ENCODE assay signal across 8 cellular contexts in the genomic region with DNA sequence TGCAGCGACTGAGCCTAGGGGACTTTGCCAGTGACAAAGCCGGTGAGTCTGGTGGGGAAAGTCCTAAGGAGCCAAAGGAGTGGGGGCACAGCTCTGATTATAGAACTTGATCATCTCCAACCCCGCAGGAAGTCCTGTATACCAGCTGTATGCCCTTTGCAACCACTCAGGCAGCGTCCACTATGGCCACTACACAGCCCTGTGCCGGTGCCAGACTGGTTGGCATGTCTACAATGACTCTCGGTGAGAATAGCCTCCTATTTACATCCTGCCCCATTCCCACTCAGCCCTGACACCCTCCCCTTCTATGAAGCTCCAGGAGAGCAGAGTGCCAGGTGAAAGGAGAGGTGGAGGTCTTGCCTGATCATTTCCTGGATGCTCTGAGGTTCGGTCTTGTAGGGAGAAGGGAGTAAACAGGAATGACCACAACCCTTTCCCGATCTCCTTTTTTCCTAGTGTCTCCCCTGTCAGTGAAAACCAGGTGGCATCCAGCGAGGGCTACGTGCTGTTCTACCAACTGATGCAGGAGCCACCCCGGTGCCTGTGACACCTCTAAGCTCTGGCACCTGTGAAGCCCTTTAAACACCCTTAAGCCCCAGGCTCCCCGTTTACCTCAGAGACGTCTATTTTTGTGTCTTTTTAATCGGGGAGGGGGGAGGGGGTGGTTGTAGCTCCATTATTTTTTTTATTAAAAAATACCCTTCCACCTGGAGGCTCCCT. TPM values are rescaled to one million over a fixed set of nuclear protein-coding genes. Genes with fewer than 3 reads are reported as not detected.
A peak's percentile ranks its signal among the peaks of the same experiment; 100 is the strongest.
DNase-seq lines count a peak whose midpoint lies in the region; ATAC-seq and TF ChIP-seq lines count a peak whose summit lies in the region.

No MANE protein-coding gene starts in this region.

- H3K9me3 ChIP-seq in adrenal gland (replicated peaks in 1 of 3) (no peaks in the 10 kb centered on the region), suprapubic skin (no peaks in the 10 kb centered on the region)

- CTCF ChIA-PET in activated CD4-positive, alpha-beta T cell treated with anti-CD3 and anti-CD28 coated beads for 36 hours (lab: Charles Lee): interaction anchor here (0.5 to 3.9 kb wide), 34 partner anchors 7 to 600 kb away, joined by 3 to 30 read pairs (median 7); a partner anchor contains a TSS

- peaks cover 53% of the 10 kb centered on the region for H3K4me1 Mint-ChIP-seq in activated CD4-positive, alpha-beta T cell treated with anti-CD3 and anti-CD28 coated beads for 36 hours

- TF ChIP-seq EP300 in suprapubic skin (IDR thresholded peaks at IDR 0.05): no peak

- TF ChIP-seq POLR2A in adrenal gland (IDR thresholded peaks at IDR 0.05) (no peak), suprapubic skin (IDR thresholded peaks at IDR 0.05) (no peak), GM18505 (IDR thresholded peaks at IDR 0.05; ENCODE audit: borderline replicate concordance, extremely low read depth, insufficient read depth, insufficient read length) (no peak)

- H3K27ac Mint-ChIP-seq in activated CD4-positive, alpha-beta T cell treated with anti-CD3 and anti-CD28 coated beads for 36 hours: peak overlapping the region; percentile 52

- no peak for DNase-seq in activated CD4-positive, alpha-beta T cell treated with anti-CD3 and anti-CD28 coated beads for 36 hours
- no peak for DNase-seq in activated CD4-positive, alpha-beta T cell treated with anti-CD3 and anti-CD28 coated beads for 48 hours
- DNase-seq in adrenal gland: no peak
- no peak for DNase-seq in kidney epithelial cell (ENCODE audit: low read depth)
- DNase-seq in suprapubic skin (ENCODE audit: low spot score in 2 of 2): peak in 1 of 2 donors; percentile 69
- no peak for DNase-seq in DMS 273 treated with DMSO at 0.1 percent for 48 hours (lab: John Stamatoyannopoulos, UW)

- peaks cover 0 to 45% of the 10 kb centered on the region in 2 donors for H3K36me3 ChIP-seq in adrenal gland (replicated peaks in 1 of 2)
- peaks cover 4% of the 10 kb centered on the region for H3K36me3 ChIP-seq in kidney epithelial cell (ENCODE audit: control insufficient read depth, insufficient read depth, low read length)
- H3K36me3 ChIP-seq in suprapubic skin: peaks cover 53% of the 10 kb centered on the region

- TF ChIP-seq CTCF in adrenal gland (IDR thresholded peaks at IDR 0.05): no peak
- no peak for TF ChIP-seq CTCF in kidney epithelial cell (IDR thresholded peaks at IDR 0.05; ENCODE audit: insufficient read depth, low read length, poor library complexity, severe bottlenecking)
- TF ChIP-seq CTCF in suprapubic skin (IDR thresholded peaks at IDR 0.05): no peak

- H3K4me3 ChIP-seq in adrenal gland (peak overlapping the region in 2 of 4 donors; percentile 54 to 80), kidney epithelial cell (ENCODE audit: low read depth, low read length) (peak overlapping the region; percentile 80), suprapubic skin (peak overlapping the region; percentile 81)

- H3K27ac ChIP-seq in adrenal gland (peak overlapping the region; percentile 6 to 81 (median 77)), suprapubic skin (peak overlapping the region; percentile 87)

- H3K9me3 Mint-ChIP-seq in activated CD4-positive, alpha-beta T cell treated with anti-CD3 and anti-CD28 coated beads for 36 hours (ENCODE audit: low read depth): no peaks in the 10 kb centered on the region

- H3K4me3 Mint-ChIP-seq in activated CD4-positive, alpha-beta T cell treated with anti-CD3 and anti-CD28 coated beads for 36 hours: peak overlapping the region; percentile 87

- POLR2A ChIA-PET in activated CD4-positive, alpha-beta T cell treated with anti-CD3 and anti-CD28 coated beads for 36 hours (lab: Charles Lee): interaction anchor here (0.8 to 3.4 kb wide), 8 partner anchors 11 to 224 kb away, joined by 3 to 15 read pairs (median 4); a partner anchor contains a TSS

- no peaks in the 10 kb centered on the region for H3K27me3 ChIP-seq in adrenal gland
- no peaks in the 10 kb centered on the region for H3K27me3 ChIP-seq in kidney epithelial cell (ENCODE audit: control insufficient read depth, insufficient read depth, low read length)
- no peaks in the 10 kb centered on the region for H3K27me3 ChIP-seq in suprapubic skin

- intact Hi-C loops in activated CD4-positive, alpha-beta T cell treated with anti-CD3 and anti-CD28 coated beads for 36 hours (cut with DNase I, micrococcal nuclease): loop anchor here in 1 of 2 experiments (5.0 kb wide), 1 partner anchor 62 kb away; a partner anchor contains a TSS
- intact Hi-C loops in adrenal gland (cut with DNase I): no loop called here

- peaks cover 32% of the 10 kb centered on the region for H3K36me3 Mint-ChIP-seq in activated CD4-positive, alpha-beta T cell treated with anti-CD3 and anti-CD28 coated beads for 36 hours (ENCODE audit: low read depth)

- ATAC-seq in activated CD4-positive, alpha-beta T cell treated with anti-CD3 and anti-CD28 coated beads for 36 hours: no peak
- ATAC-seq in GM18519 (IDR thresholded peaks at IDR 0.05; ENCODE audit: low FRiP score, unreplicated experiment) (no peak), GM18505 (IDR thresholded peaks at IDR 0.05; ENCODE audit: unreplicated experiment) (no peak)

- no peaks in the 10 kb centered on the region for H3K27me3 Mint-ChIP-seq in activated CD4-positive, alpha-beta T cell treated with anti-CD3 and anti-CD28 coated beads for 36 hours

- WGBS in adrenal gland, 4 donors: 64 to 71% (median 69%) methylated on average over 14 of the region's 14 CpGs
- WGBS in suprapubic skin: 57% methylated on average over 13 of the region's 14 CpGs

- H3K4me1 ChIP-seq in adrenal gland (replicated peaks in 1 of 2) (peaks cover 15 to 32% of the 10 kb centered on the region in 2 donors), suprapubic skin (peaks cover 45% of the 10 kb centered on the region)

RNA-seq across cellular contexts. Expression of a gene that starts 1.2 kb away (rescaled TPM):
- 10 to 100 TPM; 21.5 to 28.8 TPM for total RNA-seq in activated CD4-positive, alpha-beta T cell treated with anti-CD3 and anti-CD28 coated beads for 36 hours
- total RNA-seq in adrenal gland: 10 to 100 TPM; 19.4 to 56.2 (median 33.3) TPM
- polyA plus RNA-seq in adrenal gland: 100 to 1,000 TPM in 2 of 3 donors, 10 to 100 TPM in 1; 13.2 to 268 (median 150) TPM
- 20.4 and 28.3 TPM in 2 replicates for total RNA-seq in kidney epithelial cell
- 10 to 100 TPM; 22.2 to 75.2 (median 37.2) TPM for total RNA-seq in suprapubic skin

RNA-seq across cellular contexts. Expression of a gene that starts 5.8 kb away (rescaled TPM):
- total RNA-seq in activated CD4-positive, alpha-beta T cell treated with anti-CD3 and anti-CD28 coated beads for 36 hours: 10 to 100 TPM; 25.1 to 32.0 TPM
- total RNA-seq in adrenal gland: 10 to 100 TPM; 14.0 to 44.0 (median 28.2) TPM
- 10 to 100 TPM; 19.3 to 44.9 (median 41.5) TPM for polyA plus RNA-seq in adrenal gland
- 10.5 and 12.6 TPM in 2 replicates for total RNA-seq in kidney epithelial cell
- 10 to 100 TPM; 18.7 to 37.0 (median 28.8) TPM for total RNA-seq in suprapubic skin

RNA-seq across cellular contexts. Expression of a gene that starts 11.3 kb away (rescaled TPM):
- 10 to 100 TPM; 89.2 to 98.6 TPM for total RNA-seq in activated CD4-positive, alpha-beta T cell treated with anti-CD3 and anti-CD28 coated beads for 36 hours
- total RNA-seq in adrenal gland (100 to 1,000 TPM in 5 of 8 donors, 10 to 100 TPM in 3; 59.0 to 127 (median 103) TPM), kidney epithelial cell (59.6 and 85.0 TPM in 2 replicates), suprapubic skin (10 to 100 TPM; 44.2 to 98.8 (median 80.2) TPM)
- 100 to 1,000 TPM; 121 to 166 (median 126) TPM for polyA plus RNA-seq in adrenal gland

RNA-seq across cellular contexts. Expression of a gene that starts 12.2 kb away (rescaled TPM):
- total RNA-seq in activated CD4-positive, alpha-beta T cell treated with anti-CD3 and anti-CD28 coated beads for 36 hours: 10 to 100 TPM; 40.5 to 51.8 TPM
- total RNA-seq in adrenal gland (10 to 100 TPM; 25.8 to 34.2 (median 29.8) TPM), kidney epithelial cell (39.4 and 45.7 TPM in 2 replicates), suprapubic skin (10 to 100 TPM; 26.9 to 36.6 (median 30.0) TPM)
- 10 to 100 TPM; 21.9 to 35.9 (median 26.6) TPM for polyA plus RNA-seq in adrenal gland

RNA-seq across cellular contexts. Expression of a gene that starts 32.6 kb away (rescaled TPM):
- 10 to 100 TPM; 33.9 to 44.9 TPM for total RNA-seq in activated CD4-positive, alpha-beta T cell treated with anti-CD3 and anti-CD28 coated beads for 36 hours
- total RNA-seq in adrenal gland: 10 to 100 TPM; 24.2 to 38.2 (median 32.9) TPM
- 10 to 100 TPM; 30.9 to 35.0 (median 33.1) TPM for polyA plus RNA-seq in adrenal gland
- total RNA-seq in kidney epithelial cell: 29.3 and 42.1 TPM in 2 replicates
- 10 to 100 TPM; 24.4 to 47.0 (median 36.6) TPM for total RNA-seq in suprapubic skin
